In the genomic region with DNA sequence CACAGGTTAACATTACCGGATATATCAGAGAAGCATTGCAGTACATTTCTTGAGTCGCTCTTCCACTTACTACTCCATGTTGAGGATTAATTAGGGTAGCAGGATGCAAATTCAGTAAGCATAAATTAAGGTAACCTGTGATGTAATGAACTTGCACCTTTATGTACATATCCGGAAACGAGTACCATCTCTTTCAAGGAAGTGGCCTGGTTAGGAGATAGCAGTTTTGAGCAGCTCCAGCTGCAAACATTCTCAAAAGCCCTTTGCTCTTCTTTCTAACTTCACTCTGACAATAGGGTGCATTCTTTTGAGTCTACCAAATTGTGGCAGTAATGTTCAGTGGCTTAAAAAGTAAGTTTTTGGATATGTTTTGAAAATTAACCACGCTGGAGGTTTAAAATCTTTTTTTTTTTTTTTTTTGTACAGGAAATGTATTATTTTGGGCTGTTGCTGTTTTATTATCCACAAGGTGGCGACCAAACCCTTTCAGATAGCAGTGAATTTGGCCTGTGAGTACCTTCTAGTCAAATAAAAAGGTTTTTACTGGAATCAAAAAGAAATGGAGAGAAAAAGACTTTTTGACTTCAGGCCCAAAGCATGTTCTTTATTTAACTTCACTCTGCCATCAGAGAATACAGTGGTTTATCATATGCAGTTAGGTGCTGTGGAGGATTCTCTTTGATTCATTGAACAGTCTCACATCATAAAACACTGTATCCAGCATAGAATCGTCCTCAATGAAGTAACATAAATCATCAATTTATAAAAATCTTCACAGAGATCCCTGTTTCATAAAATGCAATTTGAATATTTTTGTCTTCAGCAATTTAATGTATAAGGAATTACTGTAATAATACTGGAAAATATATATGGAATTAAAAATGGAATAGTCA, we compare ENCODE assay signal across 8 cellular contexts. TPM values are rescaled to one million over a fixed set of nuclear protein-coding genes. Genes with fewer than 3 reads are reported as not detected.
DNase-seq lines count a peak whose midpoint lies in the region; TF ChIP-seq lines count a peak whose summit lies in the region.

No MANE protein-coding gene starts in this region.

- peaks cover 11% of the 10 kb centered on the region for H3K36me3 Mint-ChIP-seq in activated naive CD8-positive, alpha-beta T cell treated with anti-CD3 and anti-CD28 coated beads for 36 hours

- no peaks in the 10 kb centered on the region for H3K9me3 Mint-ChIP-seq in activated naive CD8-positive, alpha-beta T cell treated with anti-CD3 and anti-CD28 coated beads for 36 hours

- H3K4me1 Mint-ChIP-seq in activated naive CD8-positive, alpha-beta T cell treated with anti-CD3 and anti-CD28 coated beads for 36 hours, result peaks cover 30% of the 10 kb centered on the region

- no peak for TF ChIP-seq POLR2A in stomach (IDR thresholded peaks at IDR 0.05)

- peak overlapping the region; percentile 63 for H3K4me3 Mint-ChIP-seq in activated naive CD8-positive, alpha-beta T cell treated with anti-CD3 and anti-CD28 coated beads for 36 hours

- no peak for TF ChIP-seq EP300 in stomach (IDR thresholded peaks at IDR 0.05)

- peak overlapping the region; percentile 92 for H3K27ac Mint-ChIP-seq in activated naive CD8-positive, alpha-beta T cell treated with anti-CD3 and anti-CD28 coated beads for 36 hours

- WGBS in stomach, 5 donors, result 29 to 37% (median 35%) methylated on average over 7 of the region's 7 CpGs

- peaks cover 16% of the 10 kb centered on the region for H3K36me3 ChIP-seq in right atrium auricular region
- H3K36me3 ChIP-seq in stomach, result peaks cover 8 to 28% (median 20%) of the 10 kb centered on the region in 4 donors

- intact Hi-C loops in stomach (cut with DNase I; ENCODE audit: low total_unique reads), result no loop called here

- TF ChIP-seq CTCF in right atrium auricular region (IDR thresholded peaks at IDR 0.05) (peak; percentile 44 to 77), stomach (IDR thresholded peaks at IDR 0.05) (peak in 5 of 7 experiments; percentile 21 to 64 (median 50))

- no peaks in the 10 kb centered on the region for H3K27me3 Mint-ChIP-seq in activated naive CD8-positive, alpha-beta T cell treated with anti-CD3 and anti-CD28 coated beads for 36 hours

- H3K4me1 ChIP-seq in right atrium auricular region, result peaks cover 0 to 34% of the 10 kb centered on the region in 2 donors
- H3K4me1 ChIP-seq in stomach, result peaks cover 0 to 44% (median 8%) of the 10 kb centered on the region in 4 donors

- H3K4me3 ChIP-seq in right atrium auricular region (no peak overlapping the region), stomach (no peak overlapping the region)

- H3K27me3 ChIP-seq in right atrium auricular region (no peaks in the 10 kb centered on the region), stomach (no peaks in the 10 kb centered on the region)

- H3K27ac ChIP-seq in right atrium auricular region (no peak overlapping the region), stomach (peak overlapping the region in 1 of 5 donors; percentile 43)

- H3K9me3 ChIP-seq in right atrium auricular region (no peaks in the 10 kb centered on the region), stomach (no peaks in the 10 kb centered on the region)

- peak; percentile 25 for DNase-seq in activated CD4-positive, alpha-beta T cell treated with anti-CD3 and anti-CD28 coated beads for 48 hours
- no peak for DNase-seq in activated CD4-positive, alpha-beta T cell treated with anti-CD3 and anti-CD28 coated beads, Interleukin-2, amount 50 U/mL, for 48 hours
- DNase-seq in HCEC 1CT (peak; percentile 35), NCI-H345 (lab: John Stamatoyannopoulos, UW) (peak; percentile 18), right atrium auricular region (ENCODE audit: low spot score) (no peak), stomach (no peak), OCI-M2 (lab: John Stamatoyannopoulos, UW; ENCODE audit: unreplicated experiment) (no peak)
- no peak for DNase-seq in activated naive CD8-positive, alpha-beta T cell treated with anti-CD3 and anti-CD28 coated beads for 36 hours

RNA-seq across cellular contexts. Expression of a gene that starts 8.9 kb away (rescaled TPM):
- 10 to 100 TPM; 25.7 to 28.7 TPM for total RNA-seq in activated naive CD8-positive, alpha-beta T cell treated with anti-CD3 and anti-CD28 coated beads for 36 hours
- 10 to 100 TPM in 1 of 2 donors, 1 to 10 TPM in 1; 7.9 to 17.6 TPM for total RNA-seq in right atrium auricular region
- 10 to 100 TPM in 2 of 5 donors, 1 to 10 TPM in 3; 2.3 to 17.9 (median 8.6) TPM for total RNA-seq in stomach
- 1 to 10 TPM; 1.6 to 2.3 (median 2.2) TPM for polyA plus RNA-seq in stomach

RNA-seq across cellular contexts. Expression of a gene that starts 9.0 kb away (rescaled TPM):
- total RNA-seq in activated naive CD8-positive, alpha-beta T cell treated with anti-CD3 and anti-CD28 coated beads for 36 hours, result 1 to 10 TPM; 4.0 to 4.2 TPM
- total RNA-seq in right atrium auricular region (1 to 10 TPM; 6.9 to 7.9 TPM), stomach (1 to 10 TPM in 4 of 5 donors, under 1 TPM in 1; 0.58 to 7.1 (median 5.7) TPM)
- 1 to 10 TPM; 2.6 to 3.8 (median 3.7) TPM for polyA plus RNA-seq in stomach

RNA-seq across cellular contexts. Expression of a gene that starts 9.1 kb away (rescaled TPM):
- total RNA-seq in activated naive CD8-positive, alpha-beta T cell treated with anti-CD3 and anti-CD28 coated beads for 36 hours, result under 1 TPM; 0.52 to 0.66 TPM
- total RNA-seq in right atrium auricular region (1 to 10 TPM in 1 of 2 donors, under 1 TPM in 1; 0.43 to 1.3 TPM), stomach (100 to 1,000 TPM in 1 of 5 donors, 1 to 10 TPM in 3, under 1 TPM in 1; 0.45 to 116 (median 5.8) TPM)
- 1 to 10 TPM in 1 of 3 donors, under 1 TPM in 1, not detected in 1; 0.25 to 6.0 TPM for polyA plus RNA-seq in stomach

RNA-seq across cellular contexts. Expression of a gene that starts 15.6 kb away (rescaled TPM):
- 1 to 10 TPM; 2.9 to 3.2 TPM for total RNA-seq in activated naive CD8-positive, alpha-beta T cell treated with anti-CD3 and anti-CD28 coated beads for 36 hours
- total RNA-seq in right atrium auricular region (under 1 TPM; 0.56 to 0.79 TPM), stomach (10 to 100 TPM in 2 of 5 donors, 1 to 10 TPM in 3; 1.4 to 14.6 (median 9.8) TPM)
- polyA plus RNA-seq in stomach, result 1 to 10 TPM; 1.9 to 4.9 (median 2.3) TPM

Comparison
In these comparisons a context has a peak if more than half of its experiments do, and no peak if none do; other contexts are left out.
1. DNase-seq: peak in activated CD4-positive, alpha-beta T cell treated with anti-CD3 and anti-CD28 coated beads for 48 hours (single experiment), HCEC 1CT (single experiment) and NCI-H345 (single experiment); none in activated CD4-positive, alpha-beta T cell treated with anti-CD3 and anti-CD28 coated beads, Interleukin-2, amount 50 U/mL, for 48 hours (0 of 2), activated naive CD8-positive, alpha-beta T cell treated with anti-CD3 and anti-CD28 coated beads for 36 hours (single experiment), right atrium auricular region (single experiment), stomach (single experiment) and OCI-M2 (single experiment).